ENCODE assay signal across 1 cellular context in genomic region chr2:119517433-119517832, GRCh38.
TF ChIP-seq lines count a peak whose summit lies in the region.

No MANE protein-coding gene starts in this region.

TF ChIP-seq in HepG2, 621 proteins besides CTCF, POLR2A, EP300 and RAD21 (continued from another document and continues in another):
- TF ChIP-seq ZBTB40 (IDR thresholded peaks at IDR 0.05) (no peak), ZBTB40 (CRISPR knock-in tag; IDR thresholded peaks at IDR 0.05) (no peak), MTF2 (CRISPR knock-in tag; IDR thresholded peaks at IDR 0.05; ENCODE audit: borderline replicate concordance) (no peak), ZNF644 (CRISPR knock-in tag; IDR thresholded peaks at IDR 0.05; ENCODE audit: low read depth) (0 out of 2 replicates have a peak, but pooled peaks have one; percentile 23), MIER2 (CRISPR knock-in tag; IDR thresholded peaks at IDR 0.05) (no peak), TGIF2 (CRISPR knock-in tag; IDR thresholded peaks at IDR 0.05) (no peak), HOMEZ (CRISPR knock-in tag; IDR thresholded peaks at IDR 0.05; ENCODE audit: low read depth) (no peak), CENPX (CRISPR knock-in tag; IDR thresholded peaks at IDR 0.05) (no peak), ERF (CRISPR knock-in tag; IDR thresholded peaks at IDR 0.05) (no peak), CBX5 (CRISPR knock-in tag; IDR thresholded peaks at IDR 0.05; ENCODE audit: borderline replicate concordance) (peak; percentile 31; the same call in 1 of the 2 replicates), ZNF503 (CRISPR knock-in tag; IDR thresholded peaks at IDR 0.05) (no peak), ZNF251 (CRISPR knock-in tag; IDR thresholded peaks at IDR 0.05) (no peak), TRAFD1 (CRISPR knock-in tag; IDR thresholded peaks at IDR 0.05; ENCODE audit: borderline replicate concordance) (no peak), PRDM10 (CRISPR knock-in tag; IDR thresholded peaks at IDR 0.05; ENCODE audit: low read depth) (peak; percentile 38; the same call in 1 of the 2 replicates), ZNF12 (CRISPR knock-in tag; IDR thresholded peaks at IDR 0.05) (no peak), NFE2 (CRISPR knock-in tag; IDR thresholded peaks at IDR 0.05) (no peak), CEBPG (CRISPR knock-in tag; IDR thresholded peaks at IDR 0.05) (no peak), ZMYM2 (CRISPR knock-in tag; IDR thresholded peaks at IDR 0.05) (no peak), ZFYVE20 (CRISPR knock-in tag; IDR thresholded peaks at IDR 0.05; ENCODE audit: borderline replicate concordance, low read depth) (no peak), PHF20 (CRISPR knock-in tag; IDR thresholded peaks at IDR 0.05) (no peak), KLF13 (CRISPR knock-in tag; IDR thresholded peaks at IDR 0.05) (no peak), SCMH1 (CRISPR knock-in tag; IDR thresholded peaks at IDR 0.05; ENCODE audit: borderline replicate concordance) (no peak), ZNF747 (CRISPR knock-in tag; IDR thresholded peaks at IDR 0.05; ENCODE audit: borderline replicate concordance) (no peak), SSRP1 (CRISPR knock-in tag; IDR thresholded peaks at IDR 0.05) (no peak), MZF1 (CRISPR knock-in tag; IDR thresholded peaks at IDR 0.05; ENCODE audit: borderline replicate concordance) (no peak), HOXA7 (CRISPR knock-in tag; IDR thresholded peaks at IDR 0.05) (no peak), HINFP (CRISPR knock-in tag; IDR thresholded peaks at IDR 0.05; ENCODE audit: low read depth) (no peak), REPIN1 (CRISPR knock-in tag; IDR thresholded peaks at IDR 0.05; ENCODE audit: borderline replicate concordance, low read depth) (no peak), CSRNP1 (CRISPR knock-in tag; IDR thresholded peaks at IDR 0.05) (no peak), TAF1 (CRISPR knock-in tag; IDR thresholded peaks at IDR 0.05) (no peak), ARID3A (IDR thresholded peaks at IDR 0.05; ENCODE audit: low read depth, low read length) (no peak), NR1H2 (CRISPR knock-in tag; IDR thresholded peaks at IDR 0.05; ENCODE audit: borderline replicate concordance, low read depth) (no peak), MEIS2 (CRISPR knock-in tag; IDR thresholded peaks at IDR 0.05) (no peak), ZNF784 (CRISPR knock-in tag; IDR thresholded peaks at IDR 0.05; ENCODE audit: borderline replicate concordance) (no peak)
